In the genomic region with DNA sequence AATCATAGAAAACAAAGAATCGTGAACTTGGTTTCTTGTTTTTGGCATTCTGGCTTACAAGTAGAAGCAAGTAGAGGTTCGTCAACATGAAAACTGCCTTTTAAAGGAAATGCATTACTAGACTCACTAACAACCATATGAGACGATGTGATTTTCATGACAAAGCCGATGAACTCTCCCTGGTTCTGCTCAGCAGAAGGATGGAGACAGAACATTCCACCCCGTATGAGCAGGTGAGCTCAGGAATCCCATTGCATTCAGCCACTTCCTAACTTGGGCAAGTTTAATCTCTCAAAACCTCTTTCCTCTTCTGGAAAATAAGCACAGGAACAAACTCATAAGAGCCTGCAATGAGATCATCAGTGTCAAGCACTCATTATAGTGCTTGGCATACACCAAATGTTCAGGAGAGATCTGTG, we compare ENCODE assay signal across 1 cellular context.
A peak's percentile ranks its signal among the peaks of the same experiment; 100 is the strongest.
TF ChIP-seq lines count a peak whose summit lies in the region.

No MANE protein-coding gene starts in this region.

TF ChIP-seq in GM23338, 12 proteins besides CTCF, POLR2A, EP300 and RAD21:
- TF ChIP-seq, protein P1, sequence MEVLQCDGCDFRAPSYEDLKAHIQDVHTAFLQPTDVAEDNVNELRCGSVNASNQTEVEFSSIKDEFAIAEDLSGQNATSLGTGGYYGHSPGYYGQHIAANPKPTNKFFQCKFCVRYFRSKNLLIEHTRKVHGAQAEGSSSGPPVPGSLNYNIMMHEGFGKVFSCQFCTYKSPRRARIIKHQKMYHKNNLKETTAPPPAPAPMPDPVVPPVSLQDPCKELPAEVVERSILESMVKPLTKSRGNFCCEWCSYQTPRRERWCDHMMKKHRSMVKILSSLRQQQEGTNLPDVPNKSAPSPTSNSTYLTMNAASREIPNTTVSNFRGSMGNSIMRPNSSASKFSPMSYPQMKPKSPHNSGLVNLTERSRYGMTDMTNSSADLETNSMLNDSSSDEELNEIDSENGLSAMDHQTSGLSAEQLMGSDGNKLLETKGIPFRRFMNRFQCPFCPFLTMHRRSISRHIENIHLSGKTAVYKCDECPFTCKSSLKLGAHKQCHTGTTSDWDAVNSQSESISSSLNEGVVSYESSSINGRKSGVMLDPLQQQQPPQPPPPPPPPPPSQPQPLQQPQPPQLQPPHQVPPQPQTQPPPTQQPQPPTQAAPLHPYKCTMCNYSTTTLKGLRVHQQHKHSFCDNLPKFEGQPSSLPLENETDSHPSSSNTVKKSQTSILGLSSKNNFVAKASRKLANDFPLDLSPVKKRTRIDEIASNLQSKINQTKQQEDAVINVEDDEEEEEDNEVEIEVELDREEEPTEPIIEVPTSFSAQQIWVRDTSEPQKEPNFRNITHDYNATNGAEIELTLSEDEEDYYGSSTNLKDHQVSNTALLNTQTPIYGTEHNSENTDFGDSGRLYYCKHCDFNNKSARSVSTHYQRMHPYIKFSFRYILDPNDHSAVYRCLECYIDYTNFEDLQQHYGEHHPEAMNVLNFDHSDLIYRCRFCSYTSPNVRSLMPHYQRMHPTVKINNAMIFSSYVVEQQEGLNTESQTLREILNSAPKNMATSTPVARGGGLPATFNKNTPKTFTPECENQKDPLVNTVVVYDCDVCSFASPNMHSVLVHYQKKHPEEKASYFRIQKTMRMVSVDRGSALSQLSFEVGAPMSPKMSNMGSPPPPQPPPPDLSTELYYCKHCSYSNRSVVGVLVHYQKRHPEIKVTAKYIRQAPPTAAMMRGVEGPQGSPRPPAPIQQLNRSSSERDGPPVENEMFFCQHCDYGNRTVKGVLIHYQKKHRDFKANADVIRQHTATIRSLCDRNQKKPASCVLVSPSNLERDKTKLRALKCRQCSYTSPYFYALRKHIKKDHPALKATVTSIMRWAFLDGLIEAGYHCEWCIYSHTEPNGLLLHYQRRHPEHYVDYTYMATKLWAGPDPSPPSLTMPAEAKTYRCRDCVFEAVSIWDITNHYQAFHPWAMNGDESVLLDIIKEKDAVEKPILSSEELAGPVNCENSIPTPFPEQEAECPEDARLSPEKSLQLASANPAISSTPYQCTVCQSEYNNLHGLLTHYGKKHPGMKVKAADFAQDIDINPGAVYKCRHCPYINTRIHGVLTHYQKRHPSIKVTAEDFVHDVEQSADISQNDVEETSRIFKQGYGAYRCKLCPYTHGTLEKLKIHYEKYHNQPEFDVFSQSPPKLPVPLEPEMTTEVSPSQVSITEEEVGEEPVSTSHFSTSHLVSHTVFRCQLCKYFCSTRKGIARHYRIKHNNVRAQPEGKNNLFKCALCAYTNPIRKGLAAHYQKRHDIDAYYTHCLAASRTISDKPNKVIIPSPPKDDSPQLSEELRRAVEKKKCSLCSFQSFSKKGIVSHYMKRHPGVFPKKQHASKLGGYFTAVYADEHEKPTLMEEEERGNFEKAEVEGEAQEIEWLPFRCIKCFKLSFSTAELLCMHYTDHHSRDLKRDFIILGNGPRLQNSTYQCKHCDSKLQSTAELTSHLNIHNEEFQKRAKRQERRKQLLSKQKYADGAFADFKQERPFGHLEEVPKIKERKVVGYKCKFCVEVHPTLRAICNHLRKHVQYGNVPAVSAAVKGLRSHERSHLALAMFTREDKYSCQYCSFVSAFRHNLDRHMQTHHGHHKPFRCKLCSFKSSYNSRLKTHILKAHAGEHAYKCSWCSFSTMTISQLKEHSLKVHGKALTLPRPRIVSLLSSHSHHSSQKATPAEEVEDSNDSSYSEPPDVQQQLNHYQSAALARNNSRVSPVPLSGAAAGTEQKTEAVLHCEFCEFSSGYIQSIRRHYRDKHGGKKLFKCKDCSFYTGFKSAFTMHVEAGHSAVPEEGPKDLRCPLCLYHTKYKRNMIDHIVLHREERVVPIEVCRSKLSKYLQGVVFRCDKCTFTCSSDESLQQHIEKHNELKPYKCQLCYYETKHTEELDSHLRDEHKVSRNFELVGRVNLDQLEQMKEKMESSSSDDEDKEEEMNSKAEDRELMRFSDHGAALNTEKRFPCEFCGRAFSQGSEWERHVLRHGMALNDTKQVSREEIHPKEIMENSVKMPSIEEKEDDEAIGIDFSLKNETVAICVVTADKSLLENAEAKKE (CRISPR knock-in tag; IDR thresholded peaks at IDR 0.05) = peak; percentile 73; the same call in 1 of the 2 replicates
- no peak for TF ChIP-seq CREB1 (CRISPR knock-in tag; IDR thresholded peaks at IDR 0.05; ENCODE audit: low read depth)
- no peak for TF ChIP-seq EZH2 (IDR thresholded peaks at IDR 0.05; ENCODE audit: low read depth, unreplicated experiment)
TF ChIP-seq in GM23338: peak in this region for 1.
